Comparison of ENCODE assay signal across 20 cellular contexts in genomic region chr12:132451836-132452195, GRCh38. TPM values are rescaled to one million over a fixed set of nuclear protein-coding genes. Genes with fewer than 3 reads are reported as not detected.
DNase-seq lines count a peak whose midpoint lies in the region; ATAC-seq and TF ChIP-seq lines count a peak whose summit lies in the region.
"Had no signal": no experiment of that assay in that cellular context is flagged by ENCODE, and none has a peak within 500 bp of the region (broad histone marks: within the 10 kb centered on the region; RNA-seq: fewer than 3 reads in every experiment).

No MANE protein-coding gene starts in this region.

- H3K9me3 Mint-ChIP-seq in memory B cell: no peaks in the 10 kb centered on the region
- peaks cover 0 to 6% of the 10 kb centered on the region in 2 donors for H3K9me3 Mint-ChIP-seq in stimulated activated naive B cell treated with anti-CD40 and anti-IgM and Interleukin-4, amounts not matched to agents 10 μg/mL and 1 μg/mL and 100 μg/mL, for 72 hours
- peaks cover 10% of the 10 kb centered on the region for H3K9me3 Mint-ChIP-seq in activated CD4-positive, alpha-beta memory T cell treated with anti-CD3 and anti-CD28 coated beads, Interleukin-2, amount 10 ng/mL, durations not matched to agents 7 days and 5 days
- H3K9me3 Mint-ChIP-seq: CD4-positive, CD25-positive, alpha-beta regulatory T cell had no signal

- POLR2A ChIA-PET in activated CD4-positive, alpha-beta memory T cell treated with anti-CD3 and anti-CD28 coated beads, Interleukin-2, amount 10 ng/mL, durations not matched to agents 7 days and 5 days (lab: Charles Lee): no interaction called here

- TF ChIP-seq CTCF in WERI-Rb-1 (IDR thresholded peaks at IDR 0.05; ENCODE audit: low read depth, low read length): no peak

- ATAC-seq in right cardiac atrium: no peak
- ATAC-seq in memory B cell (ENCODE audit: low read depth): no peak
- ATAC-seq in stimulated activated naive B cell treated with anti-CD40 and anti-IgM and Interleukin-4, amounts not matched to agents 10 μg/mL and 1 μg/mL and 100 μg/mL, for 72 hours (replicated peaks): no peak
- ATAC-seq in HG02588 (IDR thresholded peaks at IDR 0.05; ENCODE audit: unreplicated experiment): no peak

- no peaks in the 10 kb centered on the region for H3K9me3 ChIP-seq in right cardiac atrium (ENCODE audit: control insufficient read depth, low read length)
- H3K9me3 ChIP-seq in WERI-Rb-1 (ENCODE audit: severe bottlenecking): no peaks in the 10 kb centered on the region

- H3K27me3 Mint-ChIP-seq in memory B cell: no peaks in the 10 kb centered on the region
- H3K27me3 Mint-ChIP-seq in stimulated activated naive B cell treated with anti-CD40 and anti-IgM and Interleukin-4, amounts not matched to agents 10 μg/mL and 1 μg/mL and 100 μg/mL, for 72 hours: peaks cover 0 to 18% of the 10 kb centered on the region in 2 donors
- H3K27me3 Mint-ChIP-seq in activated CD4-positive, alpha-beta memory T cell treated with anti-CD3 and anti-CD28 coated beads, Interleukin-2, amount 10 ng/mL, durations not matched to agents 7 days and 5 days: peaks cover 4% of the 10 kb centered on the region

- H3K27ac Mint-ChIP-seq in memory B cell: no peak overlapping the region
- H3K27ac Mint-ChIP-seq in stimulated activated naive B cell treated with anti-CD40 and anti-IgM and Interleukin-4, amounts not matched to agents 10 μg/mL and 1 μg/mL and 100 μg/mL, for 72 hours: peak overlapping the region; percentile 65
- no peak overlapping the region for H3K27ac Mint-ChIP-seq in activated CD4-positive, alpha-beta memory T cell treated with anti-CD3 and anti-CD28 coated beads, Interleukin-2, amount 10 ng/mL, durations not matched to agents 7 days and 5 days
- H3K27ac Mint-ChIP-seq: H9 had no signal

- H3K27ac ChIP-seq in right cardiac atrium (ENCODE audit: low read length) (no peak overlapping the region), WERI-Rb-1 (peak overlapping the region; percentile 96; the same call in 1 of the 2 replicates)
- H3K27ac ChIP-seq: GM23248, HL-60 had no signal

- H3K36me3 ChIP-seq in WERI-Rb-1: no peaks in the 10 kb centered on the region

- H3K27me3 ChIP-seq in right cardiac atrium (ENCODE audit: control insufficient read depth, insufficient read depth) (no peaks in the 10 kb centered on the region), WERI-Rb-1 (ENCODE audit: insufficient read depth, low read depth, severe bottlenecking) (no peaks in the 10 kb centered on the region)

- no peaks in the 10 kb centered on the region for H3K36me3 Mint-ChIP-seq in memory B cell
- no peaks in the 10 kb centered on the region for H3K36me3 Mint-ChIP-seq in stimulated activated naive B cell treated with anti-CD40 and anti-IgM and Interleukin-4, amounts not matched to agents 10 μg/mL and 1 μg/mL and 100 μg/mL, for 72 hours
- H3K36me3 Mint-ChIP-seq in activated CD4-positive, alpha-beta memory T cell treated with anti-CD3 and anti-CD28 coated beads, Interleukin-2, amount 10 ng/mL, durations not matched to agents 7 days and 5 days (ENCODE audit: low read depth): no peaks in the 10 kb centered on the region
- H3K36me3 Mint-ChIP-seq: CD4-positive, CD25-positive, alpha-beta regulatory T cell had no signal

- peak; percentile 1 to 30 (median 9) for DNase-seq in right cardiac atrium
- DNase-seq in cardiac septum (ENCODE audit: low spot score): no peak
- DNase-seq in WERI-Rb-1: no peak
- DNase-seq in memory B cell (ENCODE audit: low spot score in 2 of 2): no peak
- no peak for DNase-seq in stimulated activated naive B cell treated with anti-CD40 and anti-IgM and Interleukin-4, amounts not matched to agents 10 μg/mL and 1 μg/mL and 100 μg/mL, for 72 hours
- DNase-seq in activated CD4-positive, alpha-beta memory T cell treated with anti-CD3 and anti-CD28 coated beads, Interleukin-2, amount 10 ng/mL, durations not matched to agents 7 days and 5 days: no peak
- no peak for DNase-seq in DMS53 (lab: John Stamatoyannopoulos, UW)
- DNase-seq: CD4-positive, CD25-positive, alpha-beta regulatory T cell; COR-L47; DMS79 treated with DMSO at 0.1 percent for 48 hours; GM23248; H9; NCI-H1105; NCI-H146; NCI-H2029 treated with DMSO at 0.1 percent for 48 hours; NCI-H2171; NCI-H526; SHP77 had no signal

- H3K4me3 ChIP-seq in right cardiac atrium (ENCODE audit: low read length): no peak overlapping the region
- H3K4me3 ChIP-seq in WERI-Rb-1 (ENCODE audit: low read depth, low read length): no peak overlapping the region
- H3K4me3 ChIP-seq: GM23248 had no signal

- H3K4me3 Mint-ChIP-seq in memory B cell: peak overlapping the region; percentile 32
- peak overlapping the region; percentile 26 to 46 for H3K4me3 Mint-ChIP-seq in stimulated activated naive B cell treated with anti-CD40 and anti-IgM and Interleukin-4, amounts not matched to agents 10 μg/mL and 1 μg/mL and 100 μg/mL, for 72 hours
- no peak overlapping the region for H3K4me3 Mint-ChIP-seq in activated CD4-positive, alpha-beta memory T cell treated with anti-CD3 and anti-CD28 coated beads, Interleukin-2, amount 10 ng/mL, durations not matched to agents 7 days and 5 days
- H3K4me3 Mint-ChIP-seq: CD4-positive, CD25-positive, alpha-beta regulatory T cell; H9 had no signal

- H3K4me1 Mint-ChIP-seq in memory B cell: peaks cover 45% of the 10 kb centered on the region
- peaks cover 38 to 91% of the 10 kb centered on the region in 2 donors for H3K4me1 Mint-ChIP-seq in stimulated activated naive B cell treated with anti-CD40 and anti-IgM and Interleukin-4, amounts not matched to agents 10 μg/mL and 1 μg/mL and 100 μg/mL, for 72 hours
- H3K4me1 Mint-ChIP-seq in activated CD4-positive, alpha-beta memory T cell treated with anti-CD3 and anti-CD28 coated beads, Interleukin-2, amount 10 ng/mL, durations not matched to agents 7 days and 5 days: peaks cover 16% of the 10 kb centered on the region

- no peaks in the 10 kb centered on the region for H3K4me1 ChIP-seq in right cardiac atrium (ENCODE audit: control insufficient read depth, insufficient read depth, low read length)

- CTCF ChIA-PET in activated CD4-positive, alpha-beta memory T cell treated with anti-CD3 and anti-CD28 coated beads, Interleukin-2, amount 10 ng/mL, durations not matched to agents 7 days and 5 days (lab: Charles Lee): no interaction called here

- intact Hi-C loops in right cardiac atrium (cut with DNase I): no loop called here
- intact Hi-C loops in cardiac septum (cut with DNase I): no loop called here

- WGBS in right cardiac atrium: 85% methylated on average over 10 of the region's 10 CpGs

RNA-seq across cellular contexts. Expression of gene FBRSL1, which starts 38.1 kb away (rescaled TPM):
- total RNA-seq in right cardiac atrium (10 to 100 TPM; 50.4 to 65.0 (median 54.7) TPM), cardiac septum (60.4 TPM)
- 36.4 TPM for polyA plus RNA-seq in right cardiac atrium
- total RNA-seq in activated CD4-positive, alpha-beta memory T cell treated with anti-CD3 and anti-CD28 coated beads, Interleukin-2, amount 10 ng/mL, durations not matched to agents 7 days and 5 days: 10 to 100 TPM; 36.7 to 47.0 TPM

Comparison
In these comparisons a context has a peak if more than half of its experiments do, and no peak if none do; other contexts are left out.
1. DNase-seq: peak in right cardiac atrium (3 of 3); none in cardiac septum (single experiment), WERI-Rb-1 (single experiment), memory B cell (0 of 2), stimulated activated naive B cell treated with anti-CD40 and anti-IgM and Interleukin-4, amounts not matched to agents 10 μg/mL and 1 μg/mL and 100 μg/mL, for 72 hours (single experiment), activated CD4-positive, alpha-beta memory T cell treated with anti-CD3 and anti-CD28 coated beads, Interleukin-2, amount 10 ng/mL, durations not matched to agents 7 days and 5 days (single experiment) and DMS53 (single experiment).